ENCODE assay signal across 11 cellular contexts in genomic region chr1:160540859-160541233, GRCh38. TPM values are rescaled to one million over a fixed set of nuclear protein-coding genes. Genes with fewer than 3 reads are reported as not detected.
A peak's percentile ranks its signal among the peaks of the same experiment; 100 is the strongest.
DNase-seq lines count a peak whose midpoint lies in the region; ATAC-seq and TF ChIP-seq lines count a peak whose summit lies in the region.
"Had no signal": no experiment of that assay in that cellular context is flagged by ENCODE, and none has a peak within 500 bp of the region (broad histone marks: within the 10 kb centered on the region; RNA-seq: fewer than 3 reads in every experiment).

No MANE protein-coding gene starts in this region.

- no peak for ATAC-seq in activated naive CD8-positive, alpha-beta T cell treated with anti-CD3 and anti-CD28 coated beads, Interleukin-2, amount 50 U/mL, for 24 hours
- ATAC-seq in naive thymus-derived CD8-positive, alpha-beta T cell = no peak
- ATAC-seq in HG03135 (IDR thresholded peaks at IDR 0.05; ENCODE audit: unreplicated experiment) = no peak

- H3K9me3 ChIP-seq in CD4-positive, alpha-beta memory T cell (ENCODE audit: control insufficient read depth in 1 of 2, low read length in 2 of 2) = no peaks in the 10 kb centered on the region

- H3K36me3 ChIP-seq in CD4-positive, alpha-beta memory T cell (ENCODE audit: insufficient read depth, low read length) = no peaks in the 10 kb centered on the region

- peaks cover 66% of the 10 kb centered on the region for H3K4me1 ChIP-seq in CD4-positive, alpha-beta memory T cell (ENCODE audit: insufficient read depth, low read length)

- H3K27me3 Mint-ChIP-seq in CD4-positive, alpha-beta memory T cell = no peaks in the 10 kb centered on the region
- H3K27me3 Mint-ChIP-seq in activated naive CD8-positive, alpha-beta T cell treated with anti-CD3 and anti-CD28 coated beads, Interleukin-2, amount 50 U/mL, for 24 hours = no peaks in the 10 kb centered on the region
- H3K27me3 Mint-ChIP-seq in naive thymus-derived CD8-positive, alpha-beta T cell = no peaks in the 10 kb centered on the region

- H3K27me3 ChIP-seq in CD4-positive, alpha-beta memory T cell (ENCODE audit: insufficient read depth, low read length) = no peaks in the 10 kb centered on the region
- H3K27me3 ChIP-seq in HL-60 (ENCODE audit: insufficient read depth, poor library complexity, severe bottlenecking) = no peaks in the 10 kb centered on the region

- peak overlapping the region in 7 of 8 donors; percentile 36 to 90 (median 81) for H3K4me3 Mint-ChIP-seq in CD4-positive, alpha-beta memory T cell
- H3K4me3 Mint-ChIP-seq in activated naive CD8-positive, alpha-beta T cell treated with anti-CD3 and anti-CD28 coated beads, Interleukin-2, amount 50 U/mL, for 24 hours = peak overlapping the region; percentile 58
- H3K4me3 Mint-ChIP-seq in naive thymus-derived CD8-positive, alpha-beta T cell = peak overlapping the region; percentile 50 to 75 (median 68)

- TF ChIP-seq CTCF in HL-60 (IDR thresholded peaks at IDR 0.05; ENCODE audit: insufficient read depth, low read length) = no peak

- H3K27ac Mint-ChIP-seq in CD4-positive, alpha-beta memory T cell = peak overlapping the region; percentile 87 to 94 (median 92)
- peak overlapping the region; percentile 93 for H3K27ac Mint-ChIP-seq in activated naive CD8-positive, alpha-beta T cell treated with anti-CD3 and anti-CD28 coated beads, Interleukin-2, amount 50 U/mL, for 24 hours
- peak overlapping the region; percentile 85 to 97 (median 92) for H3K27ac Mint-ChIP-seq in naive thymus-derived CD8-positive, alpha-beta T cell

- intact Hi-C loops in CD4-positive, alpha-beta memory T cell (cut with micrococcal nuclease) = loop anchor here (1.0 to 5.0 kb wide), 6 partner anchors 18 to 136 kb away; partner anchors contain the start of gene SLAMF6

- peak overlapping the region in 1 of 2 donors; percentile 3 for H3K4me3 ChIP-seq in CD4-positive, alpha-beta memory T cell (ENCODE audit: low read length in 2 of 2)
- no peak overlapping the region for H3K4me3 ChIP-seq in HL-60 (replicated peaks; ENCODE audit: insufficient read depth, low read length)

- peaks cover 0 to 10% (median 5%) of the 10 kb centered on the region in 8 donors for H3K9me3 Mint-ChIP-seq in CD4-positive, alpha-beta memory T cell
- peaks cover 9% of the 10 kb centered on the region for H3K9me3 Mint-ChIP-seq in activated naive CD8-positive, alpha-beta T cell treated with anti-CD3 and anti-CD28 coated beads, Interleukin-2, amount 50 U/mL, for 24 hours
- peaks cover 0 to 13% (median 6%) of the 10 kb centered on the region in 9 donors for H3K9me3 Mint-ChIP-seq in naive thymus-derived CD8-positive, alpha-beta T cell

- H3K27ac ChIP-seq in CD4-positive, alpha-beta memory T cell (ENCODE audit: low read depth, low read length) = peak overlapping the region; percentile 51
- H3K27ac ChIP-seq in HL-60 (replicated peaks) = peak overlapping the region; percentile 77

- CTCF ChIA-PET in CD4-positive, alpha-beta memory T cell (lab: Charles Lee; ENCODE audit: partially characterized antibody) = interaction anchor here (0.6 to 8.5 kb wide), 20 partner anchors 8 to 134 kb away, joined by 3 to 133 read pairs (median 6); partner anchors contain the start of gene SLAMF6

- no peak for DNase-seq in CD4-positive, alpha-beta memory T cell
- DNase-seq in HL-60 (ENCODE audit: low read depth in 1 of 2, low spot score in 1 of 2) (no peak), ureter (ENCODE audit: low spot score) (no peak), hippocampal formation (lab: John Stamatoyannopoulos, UW) (no peak)
- DNase-seq in activated naive CD8-positive, alpha-beta T cell treated with anti-CD3 and anti-CD28 coated beads, Interleukin-2, amount 50 U/mL, for 24 hours = no peak
- DNase-seq in naive thymus-derived CD8-positive, alpha-beta T cell = no peak
- DNase-seq in stimulated activated naive CD4-positive, alpha-beta T cell treated with Interleukin-2 at 50 U/mL for 16 hours (lab: John Stamatoyannopoulos, UW) = no peak
- DNase-seq: NCI-H2081 had no signal

- POLR2A ChIA-PET in CD4-positive, alpha-beta memory T cell (lab: Charles Lee; ENCODE audit: partially characterized antibody) = interaction anchor here (0.8 to 6.6 kb wide), 33 partner anchors 10 to 227 kb away, joined by 3 to 92 read pairs (median 5); partner anchors contain the start of genes CD84 and SLAMF6
- POLR2A ChIA-PET in naive thymus-derived CD8-positive, alpha-beta T cell (lab: Charles Lee) = interaction anchor here (0.5 to 2.3 kb wide), 14 partner anchors 10 to 97 kb away, joined by 3 to 18 read pairs (median 5); partner anchors contain the start of gene SLAMF6

- peaks cover 48 to 68% (median 57%) of the 10 kb centered on the region in 4 donors for H3K4me1 Mint-ChIP-seq in CD4-positive, alpha-beta memory T cell
- peaks cover 79% of the 10 kb centered on the region for H3K4me1 Mint-ChIP-seq in activated naive CD8-positive, alpha-beta T cell treated with anti-CD3 and anti-CD28 coated beads, Interleukin-2, amount 50 U/mL, for 24 hours
- H3K4me1 Mint-ChIP-seq in naive thymus-derived CD8-positive, alpha-beta T cell = peaks cover 38 to 62% (median 54%) of the 10 kb centered on the region in 4 donors

- peaks cover 9 to 12% of the 10 kb centered on the region in 2 donors for H3K36me3 Mint-ChIP-seq in CD4-positive, alpha-beta memory T cell
- peaks cover 18% of the 10 kb centered on the region for H3K36me3 Mint-ChIP-seq in activated naive CD8-positive, alpha-beta T cell treated with anti-CD3 and anti-CD28 coated beads, Interleukin-2, amount 50 U/mL, for 24 hours (ENCODE audit: low read depth)
- H3K36me3 Mint-ChIP-seq in naive thymus-derived CD8-positive, alpha-beta T cell = peaks cover 5 to 12% (median 8%) of the 10 kb centered on the region in 3 donors

RNA-seq across cellular contexts. Expression of gene SLAMF6, which starts 17.8 kb away (rescaled TPM):
- total RNA-seq in CD4-positive, alpha-beta memory T cell = 10 to 100 TPM; 56.4 to 59.1 TPM
- 100 to 1,000 TPM in 1 of 2 donors, 10 to 100 TPM in 1; 96.8 to 105 TPM for polyA plus RNA-seq in CD4-positive, alpha-beta memory T cell
- total RNA-seq in naive thymus-derived CD8-positive, alpha-beta T cell = 10 to 100 TPM; 39.7 to 42.5 TPM
- 10 to 100 TPM; 52.0 to 95.9 (median 69.5) TPM for polyA plus RNA-seq in naive thymus-derived CD8-positive, alpha-beta T cell
- total RNA-seq in ureter = 3.0 TPM
- total RNA-seq: cerebellum had no signal
- polyA plus RNA-seq: neural cell had no signal

RNA-seq across cellular contexts. Expression of gene CD84, which starts 38.5 kb away (rescaled TPM):
- total RNA-seq in CD4-positive, alpha-beta memory T cell = 10 to 100 TPM; 97.5 to 98.9 TPM
- polyA plus RNA-seq in CD4-positive, alpha-beta memory T cell = 10 to 100 TPM; 15.9 to 33.6 TPM
- 10 to 100 TPM; 81.5 to 83.4 TPM for total RNA-seq in naive thymus-derived CD8-positive, alpha-beta T cell
- 10 to 100 TPM; 17.5 to 19.0 (median 18.1) TPM for polyA plus RNA-seq in naive thymus-derived CD8-positive, alpha-beta T cell
- total RNA-seq in ureter = 7.7 TPM
- polyA plus RNA-seq: neural cell had no signal

Comparison
In these comparisons a context has a peak if more than half of its experiments do, and no peak if none do; other contexts are left out.
1. RNA of gene SLAMF6, which starts 17.8 kb away (total RNA-seq): 56.4 to 59.1 TPM in CD4-positive, alpha-beta memory T cell and 39.7 to 42.5 TPM in naive thymus-derived CD8-positive, alpha-beta T cell; 3.0 TPM in ureter (single experiment); every median in the first group is over 10 times any median in the second.
2. Peak in every context shown above with its lines, with median percentiles within 50 percentile points of each other: H3K27ac Mint-ChIP-seq and H3K4me3 Mint-ChIP-seq.